ENCODE assay signal across 10 cellular contexts in the genomic region with DNA sequence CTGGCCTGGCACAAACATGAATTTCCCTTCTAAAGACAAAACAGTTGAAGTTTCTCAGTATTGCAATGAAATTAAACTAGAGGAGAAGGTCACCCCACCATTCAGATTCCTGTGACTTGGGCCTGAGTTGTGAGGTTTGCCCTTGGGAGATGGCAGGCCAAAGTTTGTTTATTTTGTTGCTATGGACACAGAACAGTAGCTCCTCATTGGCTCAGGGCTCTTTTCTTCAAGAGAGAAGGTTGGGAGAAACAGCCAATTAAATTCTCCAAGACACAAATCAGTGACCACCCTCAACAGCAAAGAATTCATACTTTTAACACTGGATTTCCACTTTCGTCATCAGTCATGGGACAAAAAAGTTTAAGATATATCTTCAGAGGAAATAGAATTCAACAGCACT. TPM values are rescaled to one million over a fixed set of nuclear protein-coding genes. Genes with fewer than 3 reads are reported as not detected.
DNase-seq lines count a peak whose midpoint lies in the region; ATAC-seq and TF ChIP-seq lines count a peak whose summit lies in the region.
"Had no signal": no experiment of that assay in that cellular context is flagged by ENCODE, and none has a peak within 500 bp of the region (broad histone marks: within the 10 kb centered on the region; RNA-seq: fewer than 3 reads in every experiment).

A gene with protein sequence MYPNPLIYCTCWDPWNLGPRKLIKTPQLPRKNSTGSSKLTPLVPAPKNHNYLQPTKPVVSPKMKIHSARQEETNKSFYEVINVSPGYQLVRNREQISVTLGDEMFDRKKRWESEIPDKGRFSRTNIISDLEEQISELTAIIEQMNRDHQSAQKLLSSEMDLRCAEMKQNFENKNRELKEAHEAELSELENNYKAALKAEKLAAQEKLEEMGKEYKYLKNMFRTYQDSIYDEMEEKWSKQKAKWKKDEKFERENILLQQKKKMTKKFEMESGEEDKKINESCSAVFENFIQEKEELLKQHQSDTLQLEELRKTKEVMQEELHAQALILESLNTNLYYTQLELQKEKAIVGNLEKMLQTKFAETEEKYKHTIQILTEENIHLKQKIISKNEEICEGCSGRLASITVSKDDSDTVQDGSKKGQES (minus strand): TSS at position 130 of the 400 bp plus-strand sequence. CDS start 5,941 bp downstream, outside the sequence.

- POLR2A ChIA-PET in HEK293 (lab: Yijun Ruan, JAX) = no interaction called here
- POLR2A ChIA-PET in activated CD4-positive, alpha-beta T cell treated with anti-CD3 and anti-CD28 coated beads, Interleukin-2, amount 10 ng/mL, durations not matched to agents 7 days and 5 days (lab: Charles Lee) = interaction anchor here (1.2 kb wide), 1 partner anchor 41 kb away, joined by 3 read pairs; no protein-coding TSS in a partner anchor

- no peaks in the 10 kb centered on the region for H3K27me3 Mint-ChIP-seq in CD14-positive monocyte (ENCODE audit: low read depth in 3 of 3)
- H3K27me3 Mint-ChIP-seq in activated CD4-positive, alpha-beta T cell treated with anti-CD3 and anti-CD28 coated beads, Interleukin-2, amount 10 ng/mL, durations not matched to agents 7 days and 5 days = no peaks in the 10 kb centered on the region
- H3K27me3 Mint-ChIP-seq: stimulated activated naive B cell treated with anti-CD40 and anti-IgM and Interleukin-4, amounts not matched to agents 10 μg/mL and 1 μg/mL and 100 μg/mL, for 72 hours had no signal

- intact Hi-C loops in left cardiac atrium (cut with DNase I) (loop anchor here in 1 of 2 donors (10.0 kb wide), 1 partner anchor 122 kb away; no protein-coding TSS in a partner anchor), gastrocnemius medialis (cut with DNase I; ENCODE audit: low total_unique reads) (no loop called here), CD14-positive monocyte (cut with micrococcal nuclease) (no loop called here)

- no peaks in the 10 kb centered on the region for H3K27me3 ChIP-seq in adipocyte (replicated peaks; ENCODE audit: control insufficient read depth, insufficient read depth, low read length)
- H3K27me3 ChIP-seq in gastrocnemius medialis = no peaks in the 10 kb centered on the region

- TF ChIP-seq CTCF in HEK293 (tag by site-specific recombination; IDR thresholded peaks at IDR 0.05) (no peak), gastrocnemius medialis (IDR thresholded peaks at IDR 0.05 in 4 of 5, conservative IDR thresholded peaks at IDR 0.05 in 1 of 5) (no peak), CD14-positive monocyte (IDR thresholded peaks at IDR 0.05) (no peak)

- peak; percentile 89 to 95 for ATAC-seq in left cardiac atrium
- peak; percentile 52 to 61 for ATAC-seq in gastrocnemius medialis
- no peak for ATAC-seq in GM18520 (IDR thresholded peaks at IDR 0.05; ENCODE audit: unreplicated experiment)
- ATAC-seq in GM19023 (IDR thresholded peaks at IDR 0.05; ENCODE audit: unreplicated experiment) = no peak

- H3K36me3 ChIP-seq in HEK293 (ENCODE audit: control insufficient read depth in 2 of 2, insufficient read depth in 1 of 2, low read length in 2 of 2) (peaks cover 0 to under 1% of the 10 kb centered on the region in 2 experiments; a peak in 1 of 3 replicates), adipocyte (ENCODE audit: control insufficient read depth, insufficient read depth, low read length, severe bottlenecking) (no peaks in the 10 kb centered on the region), gastrocnemius medialis (peaks cover 0 to 6% of the 10 kb centered on the region in 2 donors)

- no peaks in the 10 kb centered on the region for H3K4me1 Mint-ChIP-seq in CD14-positive monocyte
- peaks cover 32% of the 10 kb centered on the region for H3K4me1 Mint-ChIP-seq in activated CD4-positive, alpha-beta T cell treated with anti-CD3 and anti-CD28 coated beads, Interleukin-2, amount 10 ng/mL, durations not matched to agents 7 days and 5 days

- H3K27ac ChIP-seq in HEK293 (ENCODE audit: extremely low read depth, low read depth, low read length) (no peak within 1 kb of the TSS), gastrocnemius medialis (peak within 1 kb of the TSS in 1 of 4 donors; percentile 19)

- H3K4me3 Mint-ChIP-seq in CD14-positive monocyte = no peak within 1 kb of the TSS
- no peak within 1 kb of the TSS for H3K4me3 Mint-ChIP-seq in activated CD4-positive, alpha-beta T cell treated with anti-CD3 and anti-CD28 coated beads, Interleukin-2, amount 10 ng/mL, durations not matched to agents 7 days and 5 days
- H3K4me3 Mint-ChIP-seq: stimulated activated naive B cell treated with anti-CD40 and anti-IgM and Interleukin-4, amounts not matched to agents 10 μg/mL and 1 μg/mL and 100 μg/mL, for 72 hours; T-helper 1 cell treated with Interleukin-12 subunit alpha and Interleukin-12 subunit beta and Interleukin-4 antibody, amounts not matched to agents 30 μg/mL and 1 μg/mL, for 36 hours had no signal

- CTCF ChIA-PET in HEK293 (lab: Yijun Ruan, JAX) = interaction anchor here (0.6 to 1.2 kb wide), 6 partner anchors 9 to 154 kb away, joined by 3 to 8 read pairs (median 3); no protein-coding TSS in a partner anchor
- CTCF ChIA-PET in activated CD4-positive, alpha-beta T cell treated with anti-CD3 and anti-CD28 coated beads, Interleukin-2, amount 10 ng/mL, durations not matched to agents 7 days and 5 days (lab: Charles Lee) = interaction anchor here (1.0 to 2.5 kb wide), 5 partner anchors 9 to 394 kb away, joined by 3 to 6 read pairs (median 4); a partner anchor contains a TSS

- peak within 1 kb of the TSS; percentile 4 for H3K9ac ChIP-seq in adipocyte (ENCODE audit: low read length)

- DNase-seq in adipocyte (ENCODE audit: low read depth) (peak; percentile 77), left cardiac atrium (peak; percentile 31), gastrocnemius medialis (no peak), CD14-positive monocyte (ENCODE audit: low spot score) (no peak)
- no peak for DNase-seq in activated CD4-positive, alpha-beta T cell treated with anti-CD3 and anti-CD28 coated beads, Interleukin-2, amount 10 ng/mL, durations not matched to agents 7 days and 5 days
- DNase-seq: stimulated activated naive B cell treated with anti-CD40 and anti-IgM and Interleukin-4, amounts not matched to agents 10 μg/mL and 1 μg/mL and 100 μg/mL, for 72 hours had no signal

- no peak for TF ChIP-seq POLR2A in gastrocnemius medialis (IDR thresholded peaks at IDR 0.05)

- no peaks in the 10 kb centered on the region for H3K4me1 ChIP-seq in HEK293 (ENCODE audit: control insufficient read depth, insufficient read depth, low read length)
- peaks cover 32% of the 10 kb centered on the region for H3K4me1 ChIP-seq in adipocyte (ENCODE audit: control insufficient read depth, insufficient read depth, low read length)
- peaks cover 0 to 10% of the 10 kb centered on the region in 2 donors for H3K4me1 ChIP-seq in gastrocnemius medialis

- H3K4me3 ChIP-seq in HEK293 (ENCODE audit: low read depth, low read length) = no peak within 1 kb of the TSS
- no peak within 1 kb of the TSS for H3K4me3 ChIP-seq in adipocyte (ENCODE audit: low read length)
- H3K4me3 ChIP-seq in gastrocnemius medialis = no peak within 1 kb of the TSS

- no peak within 1 kb of the TSS for H3K27ac Mint-ChIP-seq in CD14-positive monocyte
- no peak within 1 kb of the TSS for H3K27ac Mint-ChIP-seq in activated CD4-positive, alpha-beta T cell treated with anti-CD3 and anti-CD28 coated beads, Interleukin-2, amount 10 ng/mL, durations not matched to agents 7 days and 5 days
- H3K27ac Mint-ChIP-seq: stimulated activated naive B cell treated with anti-CD40 and anti-IgM and Interleukin-4, amounts not matched to agents 10 μg/mL and 1 μg/mL and 100 μg/mL, for 72 hours; T-helper 1 cell treated with Interleukin-12 subunit alpha and Interleukin-12 subunit beta and Interleukin-4 antibody, amounts not matched to agents 30 μg/mL and 1 μg/mL, for 36 hours had no signal

- in situ Hi-C loops in gastrocnemius medialis (cut with MboI; ENCODE audit: low sequenced_read_pairs in 4 of 4) = loop anchor here in 1 of 4 donors (25.0 kb wide), 1 partner anchor 120 kb away; no protein-coding TSS in a partner anchor

- peaks cover 14 to 15% of the 10 kb centered on the region in 2 donors for H3K36me3 Mint-ChIP-seq in CD14-positive monocyte
- H3K36me3 Mint-ChIP-seq in activated CD4-positive, alpha-beta T cell treated with anti-CD3 and anti-CD28 coated beads, Interleukin-2, amount 10 ng/mL, durations not matched to agents 7 days and 5 days (ENCODE audit: low read depth) = peaks cover 39% of the 10 kb centered on the region

- H3K9me3 Mint-ChIP-seq in CD14-positive monocyte = no peaks in the 10 kb centered on the region
- H3K9me3 Mint-ChIP-seq in activated CD4-positive, alpha-beta T cell treated with anti-CD3 and anti-CD28 coated beads, Interleukin-2, amount 10 ng/mL, durations not matched to agents 7 days and 5 days = peaks cover under 1% of the 10 kb centered on the region
- H3K9me3 Mint-ChIP-seq: T-helper 1 cell treated with Interleukin-12 subunit alpha and Interleukin-12 subunit beta and Interleukin-4 antibody, amounts not matched to agents 30 μg/mL and 1 μg/mL, for 36 hours had no signal

- H3K9me3 ChIP-seq in HEK293 (ENCODE audit: control insufficient read depth, insufficient read depth, low read depth, low read length) (no peaks in the 10 kb centered on the region), adipocyte (ENCODE audit: control insufficient read depth, low read length) (no peaks in the 10 kb centered on the region), gastrocnemius medialis (no peaks in the 10 kb centered on the region)

TF ChIP-seq in HEK293, 187 proteins besides CTCF, POLR2A, EP300 and RAD21:
- TF ChIP-seq GLI4 (tag by site-specific recombination; IDR thresholded peaks at IDR 0.05) (no peak), SP2 (tag by site-specific recombination; IDR thresholded peaks at IDR 0.05) (0 out of 2 replicates have a peak, but pooled peaks have one; percentile 13), PRDM1 (tag by site-specific recombination; IDR thresholded peaks at IDR 0.05) (no peak), ZBTB20 (tag by site-specific recombination; IDR thresholded peaks at IDR 0.05) (peak; percentile 33; the same call in 1 of the 2 replicates)

RNA-seq across cellular contexts. Expression of the gene that starts here (rescaled TPM):
- total RNA-seq in left cardiac atrium (1 to 10 TPM; 4.9 to 5.7 TPM), gastrocnemius medialis (1 to 10 TPM in 3 of 4 donors, under 1 TPM in 1; 0.72 to 1.7 (median 1.4) TPM)
- under 1 TPM in 1 of 2 donors, not detected in 1; 0.16 TPM for polyA plus RNA-seq in CD14-positive monocyte
- 1 to 10 TPM; 2.5 to 4.4 TPM for total RNA-seq in activated CD4-positive, alpha-beta T cell treated with anti-CD3 and anti-CD28 coated beads, Interleukin-2, amount 10 ng/mL, durations not matched to agents 7 days and 5 days

Comparison
In these comparisons a context has a peak if more than half of its experiments do, and no peak if none do; other contexts are left out.
1. DNase-seq: peak in adipocyte (single experiment) and left cardiac atrium (single experiment); none in gastrocnemius medialis (0 of 2), CD14-positive monocyte (single experiment) and activated CD4-positive, alpha-beta T cell treated with anti-CD3 and anti-CD28 coated beads, Interleukin-2, amount 10 ng/mL, durations not matched to agents 7 days and 5 days (single experiment).
2. ATAC-seq: peak in left cardiac atrium (2 of 2) and gastrocnemius medialis (2 of 2); none in GM18520 (single experiment) and GM19023 (single experiment).